8 cellular contexts compared by ENCODE assay signal in genomic region chr3:129650256-129650872, GRCh38. TPM values are rescaled to one million over a fixed set of nuclear protein-coding genes. Genes with fewer than 3 reads are reported as not detected.
A peak's percentile ranks its signal among the peaks of the same experiment; 100 is the strongest.
DNase-seq lines count a peak whose midpoint lies in the region; ATAC-seq, FAIRE-seq and TF ChIP-seq lines count a peak whose summit lies in the region.

No MANE protein-coding gene starts in this region.

- POLR2A ChIA-PET in K562 (lab: Yijun Ruan, JAX) = no interaction called here

- TF ChIP-seq POLR2A in K562 (conservative IDR thresholded peaks at IDR 0.05) = no peak

- no peak overlapping the region for H3K27ac ChIP-seq in K562 (ENCODE audit: extremely low read depth, low read depth, low read length)

- peak; percentile 81 for DNase-seq in EH (ENCODE audit: low read depth)
- DNase-seq in Kasumi-1 (lab: John Stamatoyannopoulos, UW) = peak; percentile 82 to 86
- DNase-seq in T-helper 17 cell = peak in 2 of 3 donors; percentile 27 to 37
- DNase-seq in K562 (ENCODE audit: extremely low read depth in 1 of 4, low spot score in 3 of 4) = peak; percentile 28 to 74 (median 59)
- DNase-seq in immature natural killer cell = peak; percentile 19 to 39 (median 38)
- DNase-seq in stimulated activated CD4-positive, alpha-beta T cell treated with anti-CD3 and anti-CD28 coated beads, Interleukin-12 subunit alpha, Interleukin-12 subunit beta, amount 100 ng/mL, for 48 hours (ENCODE audit: low read depth in 2 of 3, low spot score in 1 of 3) = peak; percentile 35 to 41 (median 37)

- H3K27ac Mint-ChIP-seq in T-helper 17 cell (no peak overlapping the region), immature natural killer cell (peak overlapping the region in 2 of 6 donors; percentile 73 to 79)

- no peak overlapping the region for H2AFZ ChIP-seq in K562 (ENCODE audit: low read depth, low read length)

- H3K27me3 ChIP-seq in K562 (ENCODE audit: control insufficient read depth in 2 of 2, insufficient read depth in 2 of 2, low read length in 2 of 2) = no peaks in the 10 kb centered on the region

- no TSS peak for BruUV-seq in K562 (replicated peaks; lab: Mats Ljungman, UMichigan)

- no peak overlapping the region for H3K4me3 ChIP-seq in K562

- no peak overlapping the region for H3K9ac ChIP-seq in K562 (ENCODE audit: insufficient read depth in 1 of 2, low read depth in 2 of 2, low read length in 2 of 2)

- H3K4me1 Mint-ChIP-seq in T-helper 17 cell (peaks cover 3% of the 10 kb centered on the region), immature natural killer cell (peaks cover 0 to 2% of the 10 kb centered on the region in 2 donors)

- 20% methylated on average over 6 of the region's 7 CpGs for whole genome bisulfite sequencing in K562 (ENCODE audit: insufficient coverage, low coverage, missing lambda C conversion rate)

- H3K79me2 ChIP-seq in K562 (ENCODE audit: control insufficient read depth, insufficient read depth, low read length) = no peaks in the 10 kb centered on the region

- 0 out of 3 replicates have a peak, but pooled peaks cover 7% of the 10 kb centered on the region for H3K36me3 ChIP-seq in K562 (ENCODE audit: control insufficient read depth, insufficient read depth, low read length)

- no peaks in the 10 kb centered on the region for H4K20me1 ChIP-seq in K562 (replicated peaks; ENCODE audit: control insufficient read depth, insufficient read depth, low read length)

- no peaks in the 10 kb centered on the region for H3K9me1 ChIP-seq in K562 (ENCODE audit: control insufficient read depth, insufficient read depth, low read length)

- FAIRE-seq in K562 (lab: Jason Lieb, UNC) = peak; percentile 92

- TF ChIP-seq CTCF in K562 (IDR thresholded peaks at IDR 0.05 in 2 of 3, conservative IDR thresholded peaks at IDR 0.05 in 1 of 3; ENCODE audit: insufficient read depth in 2 of 3, low read depth in 1 of 3, low read length in 3 of 3) = peak; percentile 68 to 86 (median 81)

- H3K36me3 Mint-ChIP-seq in T-helper 17 cell (ENCODE audit: low read depth) (peaks cover 9% of the 10 kb centered on the region), immature natural killer cell (peaks cover 3 to 16% (median 6%) of the 10 kb centered on the region in 3 donors)

- in situ Hi-C loops in K562 (cut with MboI) = loop anchor here (5.0 kb wide), 2 partner anchors 172 to 272 kb away; no protein-coding TSS in a partner anchor

- TF ChIP-seq EP300 in K562 (IDR thresholded peaks at IDR 0.05; ENCODE audit: low read length) = no peak

- H3K9me3 Mint-ChIP-seq in immature natural killer cell = no peaks in the 10 kb centered on the region

- no peaks in the 10 kb centered on the region for H3K9me3 ChIP-seq in T-helper 17 cell (ENCODE audit: control insufficient read depth, low read length, poor library complexity, severe bottlenecking)
- H3K9me3 ChIP-seq in K562 (replicated peaks; ENCODE audit: control insufficient read depth, insufficient read depth, low read depth, low read length) = no peaks in the 10 kb centered on the region

- intact Hi-C loops in K562 (cut with micrococcal nuclease) = loop anchor here (1.0 kb wide), 2 partner anchors 175 to 284 kb away; no protein-coding TSS in a partner anchor

- H3K27me3 Mint-ChIP-seq in T-helper 17 cell (no peaks in the 10 kb centered on the region), immature natural killer cell (ENCODE audit: low read depth in 3 of 3) (no peaks in the 10 kb centered on the region)

- ATAC-seq in T-helper 17 cell (peak; percentile 39), K562 (peak; percentile 80), HG03521 (IDR thresholded peaks at IDR 0.05; ENCODE audit: unreplicated experiment) (no peak), HG02610 (IDR thresholded peaks at IDR 0.05; ENCODE audit: unreplicated experiment) (no peak)

- no peaks in the 10 kb centered on the region for H3K4me1 ChIP-seq in K562 (replicated peaks in 1 of 2; ENCODE audit: control insufficient read depth in 2 of 2, insufficient read depth in 2 of 2, low read length in 2 of 2)

- H3K4me2 ChIP-seq in K562 (ENCODE audit: insufficient read depth, low read length) = no peak overlapping the region

- peak; percentile 77 to 87 for TF ChIP-seq RAD21 in K562 (CRISPR knock-in tag; conservative IDR thresholded peaks at IDR 0.05 in 1 of 2, IDR thresholded peaks at IDR 0.05 in 1 of 2)

- H3K4me3 Mint-ChIP-seq in T-helper 17 cell (no peak overlapping the region), immature natural killer cell (no peak overlapping the region)

- CTCF ChIA-PET in K562 (lab: Yijun Ruan, JAX; ENCODE audit: low intra/inter-chr PET ratio) = interaction anchor here (0.7 to 4.1 kb wide), 7 partner anchors 86 to 285 kb away, joined by 3 to 54 read pairs (median 6); no protein-coding TSS in a partner anchor

TF ChIP-seq in K562, 482 proteins besides CTCF, POLR2A, EP300 and RAD21 (continues in another document):
- peak; percentile 41; the same call in 1 of the 2 replicates for TF ChIP-seq STAG1 (CRISPR knock-in tag; IDR thresholded peaks at IDR 0.05; ENCODE audit: borderline replicate concordance)
- peak; percentile 55; the same call in 1 of the 2 replicates for TF ChIP-seq SMC3 (conservative IDR thresholded peaks at IDR 0.05; ENCODE audit: insufficient read depth, low read depth, low read length)
- TF ChIP-seq ARID2 (IDR thresholded peaks at IDR 0.05) = peak; percentile 51; the same call in 1 of the 2 replicates
- TF ChIP-seq SP1 (CRISPR knock-in tag; IDR thresholded peaks at IDR 0.05) = no peak
- no peak for TF ChIP-seq MECOM (CRISPR knock-in tag; IDR thresholded peaks at IDR 0.05)
- TF ChIP-seq FOXO4 (CRISPR knock-in tag; IDR thresholded peaks at IDR 0.05) = no peak
- TF ChIP-seq VEZF1 (CRISPR knock-in tag; IDR thresholded peaks at IDR 0.05) = no peak
- no peak for TF ChIP-seq ZNF146 (CRISPR knock-in tag; IDR thresholded peaks at IDR 0.05; ENCODE audit: unreplicated experiment)
- no peak for TF ChIP-seq SP2 (IDR thresholded peaks at IDR 0.05; ENCODE audit: extremely low read depth, low read depth, low read length, poor library complexity, severe bottlenecking)
- no peak for TF ChIP-seq DIDO1 (tag; IDR thresholded peaks at IDR 0.05; ENCODE audit: low read depth)
- no peak for TF ChIP-seq PRPF4 (IDR thresholded peaks at IDR 0.05; ENCODE audit: insufficient read depth, low read depth, low read length, poor library complexity, severe bottlenecking)
- TF ChIP-seq SMAD3 (CRISPR knock-in tag; conservative IDR thresholded peaks at IDR 0.05) = no peak
- TF ChIP-seq RB1 (IDR thresholded peaks at IDR 0.05; ENCODE audit: low read depth) = no peak
- no peak for TF ChIP-seq PHF20 (IDR thresholded peaks at IDR 0.05; ENCODE audit: partially characterized antibody)
- TF ChIP-seq DDX20 (tag; IDR thresholded peaks at IDR 0.05; ENCODE audit: low read depth) = no peak
- no peak for TF ChIP-seq PPARD (CRISPR knock-in tag; IDR thresholded peaks at IDR 0.05)

RNA-seq across cellular contexts. Expression of gene PLXND1, which starts 43.9 kb away (rescaled TPM):
- total RNA-seq in T-helper 17 cell (100 to 1,000 TPM in 1 of 2 donors, 10 to 100 TPM in 1; 78.8 to 152 TPM), K562 (2014; rRNA removed) (10.6 and 17.2 TPM in 2 replicates), K562 (2014; rRNA removed; fragmentation: Illumina TruSeq; extraction: Trizol) (8.4 and 11.2 TPM in 2 replicates), K562 (2015; rRNA removed; fragmentation: Illumina TruSeq; extraction: Trizol) (18.6 and 18.8 TPM in 2 replicates), K562 (2021) (28.1 and 28.2 TPM in 2 replicates)
- total RNA-seq in K562 (2011; cell fraction: chromatin; rRNA removed; ENCODE audit: low replicate concordance) = 63.2 and 146 TPM in 2 replicates
- total RNA-seq in K562 (2011; cell fraction: nucleolus; rRNA removed) = 60.7 and 67.2 TPM in 2 replicates
- 60.1 and 91.1 TPM in 2 replicates for total RNA-seq in K562 (2011; cell fraction: nucleoplasm; rRNA removed)
- polyA plus RNA-seq in K562 (2011; rRNA removed) (14.0 and 18.1 TPM in 2 replicates), K562 (2014; fragmentation: Illumina TruSeq; extraction: Trizol) (28.8 and 33.3 TPM in 2 replicates), K562 (2014; fragmentation: Nextera tagmentation; extraction: Ambion mirVana) (under 1 TPM; 0.34 to 0.70 TPM), K562 (2014; rRNA removed) (24.8 and 24.9 TPM in 2 replicates), immature natural killer cell (10 to 100 TPM in 1 of 3 donors, 1 to 10 TPM in 2; 3.1 to 30.2 (median 6.1) TPM)
- polyA plus RNA-seq in K562 (2011; cell fraction: cytosol; rRNA removed) = 16.9 and 18.1 TPM in 2 replicates
- 98.5 and 119 TPM in 2 replicates for polyA plus RNA-seq in K562 (2011; cell fraction: nucleus; rRNA removed)
- polyA plus RNA-seq in K562 (2012) = 27.6 and 28.7 TPM in 2 replicates
- 10.0 and 13.0 TPM in 2 replicates for polyA minus RNA-seq in K562 (2011; rRNA and poly(A)+ RNA removed)
- 16.8 and 20.7 TPM in 2 replicates for polyA minus RNA-seq in K562 (2011; cell fraction: cytosol; rRNA and poly(A)+ RNA removed)
- polyA minus RNA-seq in K562 (2011; cell fraction: nucleus; rRNA and poly(A)+ RNA removed) = 24.2 and 31.4 TPM in 2 replicates

Comparison
In these comparisons a context has a peak if more than half of its experiments do, and no peak if none do; other contexts are left out.
1. DNase-seq: peak in every context shown above with its lines; median percentile 84 in Kasumi-1; 81 in EH; 59 in K562; 38 in immature natural killer cell; 37 in stimulated activated CD4-positive, alpha-beta T cell treated with anti-CD3 and anti-CD28 coated beads, Interleukin-12 subunit alpha, Interleukin-12 subunit beta, amount 100 ng/mL, for 48 hours; 32 in T-helper 17 cell.
2. ATAC-seq: peak in T-helper 17 cell (single experiment) and K562 (single experiment); none in HG03521 (single experiment) and HG02610 (single experiment).